ENCODE assay signal across 20 cellular contexts in genomic region chr17:56761387-56761786, GRCh38.
"Had no signal": no experiment of that assay in that cellular context is flagged by ENCODE, and none has a peak within 500 bp of the region (broad histone marks: within the 10 kb centered on the region; RNA-seq: fewer than 3 reads in every experiment).

No MANE protein-coding gene starts in this region.

- H3K36me3 Mint-ChIP-seq: activated naive CD8-positive, alpha-beta T cell; mesothelial cell of epicardium; naive thymus-derived CD8-positive, alpha-beta T cell; neural progenitor cell had no signal

- H3K9me3 Mint-ChIP-seq: activated B cell treated with CpG ODN at 0.5 μM for 24 hours; activated T-helper 1 cell treated with anti-CD3 and anti-CD28 coated beads, Interleukin-12 subunit alpha, Interleukin-12 subunit beta, Interleukin-2, Interleukin-4 antibody, amounts not matched to agents 30 ng/mL and 10 ng/mL and 1 ng/mL, durations not matched to agents 14 hours and 24 hours and 36 hours; central memory CD8-positive, alpha-beta T cell; mesothelial cell of epicardium; naive thymus-derived CD8-positive, alpha-beta T cell had no signal

- ATAC-seq: gastroesophageal sphincter; left ventricle myocardium superior; naive thymus-derived CD8-positive, alpha-beta T cell; T-helper 17 cell had no signal

- H3K4me3 Mint-ChIP-seq: activated B cell treated with CpG ODN at 0.5 μM for 24 hours; activated naive CD8-positive, alpha-beta T cell; activated T-helper 1 cell treated with anti-CD3 and anti-CD28 coated beads, Interleukin-12 subunit alpha, Interleukin-12 subunit beta, Interleukin-2, Interleukin-4 antibody, amounts not matched to agents 30 ng/mL and 10 ng/mL and 1 ng/mL, durations not matched to agents 14 hours and 24 hours and 36 hours; central memory CD8-positive, alpha-beta T cell; mesothelial cell of epicardium; naive thymus-derived CD8-positive, alpha-beta T cell; neural progenitor cell; T-helper 17 cell had no signal

- H3K27me3 Mint-ChIP-seq: activated naive CD8-positive, alpha-beta T cell had no signal

- H3K4me1 Mint-ChIP-seq: activated B cell treated with CpG ODN at 0.5 μM for 24 hours; central memory CD8-positive, alpha-beta T cell; mesothelial cell of epicardium had no signal

- DNase-seq: activated B cell treated with CpG ODN at 0.5 μM for 24 hours; activated gamma-delta T cell treated with Interleukin-2 at 50 U/mL for 16 hours; amniotic stem cell; effector memory CD4-positive, alpha-beta T cell; esophagus squamous epithelium; head of caudate nucleus; hypothalamus; left ventricle myocardium superior; mammary epithelial cell; naive thymus-derived CD8-positive, alpha-beta T cell; posterior cingulate gyrus; stimulated activated CD4-positive, alpha-beta T cell treated with anti-CD3 and anti-CD28 coated beads, Interleukin-4, amount 100 ng/mL, for 24 hours; T-helper 17 cell; trophoblast cell had no signal

- H3K27ac Mint-ChIP-seq: activated B cell treated with CpG ODN at 0.5 μM for 24 hours; activated naive CD8-positive, alpha-beta T cell; activated T-helper 1 cell treated with anti-CD3 and anti-CD28 coated beads, Interleukin-12 subunit alpha, Interleukin-12 subunit beta, Interleukin-2, Interleukin-4 antibody, amounts not matched to agents 30 ng/mL and 10 ng/mL and 1 ng/mL, durations not matched to agents 14 hours and 24 hours and 36 hours; mesothelial cell of epicardium; neural progenitor cell; T-helper 17 cell had no signal
